Comparison of ENCODE assay signal across 1 cellular context in the genomic region with DNA sequence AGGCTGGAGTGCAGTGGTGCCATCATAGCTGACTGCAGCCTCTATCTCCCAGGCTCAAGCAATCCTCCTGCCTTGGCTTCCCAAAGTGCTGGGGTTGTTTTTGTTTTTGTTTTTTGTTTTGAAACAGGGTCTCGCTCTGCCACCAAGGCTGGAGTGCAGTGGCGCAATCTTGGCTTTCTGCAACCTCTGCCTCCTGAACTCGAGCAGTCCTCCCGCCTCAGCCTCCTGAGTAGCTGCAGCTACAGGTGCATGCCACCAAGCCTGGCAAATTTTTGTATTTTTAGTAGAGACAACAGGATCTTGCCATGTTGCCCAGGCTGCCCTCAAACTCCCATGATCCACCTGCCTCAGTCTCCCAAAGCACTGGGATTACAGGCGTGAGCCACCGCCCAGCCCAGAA.
TF ChIP-seq lines count a peak whose summit lies in the region.

No MANE protein-coding gene starts in this region.

TF ChIP-seq in H1, 55 proteins besides CTCF, POLR2A, EP300 and RAD21:
- no peak for TF ChIP-seq SUZ12 (IDR thresholded peaks at IDR 0.05; ENCODE audit: low read length)
- no peak for TF ChIP-seq TCF12 (IDR thresholded peaks at IDR 0.05; ENCODE audit: low read depth, low read length)
- no peak for TF ChIP-seq JUN (IDR thresholded peaks at IDR 0.05; ENCODE audit: low read depth, low read length)
- no peak for TF ChIP-seq KDM1A (IDR thresholded peaks at IDR 0.05; ENCODE audit: borderline replicate concordance, low read length)
- TF ChIP-seq SP1 (IDR thresholded peaks at IDR 0.05; ENCODE audit: low read depth, low read length): no peak
- no peak for TF ChIP-seq CREB1 (IDR thresholded peaks at IDR 0.05)
- no peak for TF ChIP-seq NRF1 (IDR thresholded peaks at IDR 0.05; ENCODE audit: low read depth, low read length)
- TF ChIP-seq CEBPB (IDR thresholded peaks at IDR 0.05; ENCODE audit: low read depth, low read length): no peak
- TF ChIP-seq SRF (IDR thresholded peaks at IDR 0.05; ENCODE audit: low read depth, low read length): no peak
- no peak for TF ChIP-seq KDM4A (IDR thresholded peaks at IDR 0.05; ENCODE audit: low read depth, low read length, severe bottlenecking)
- TF ChIP-seq, protein P1, sequence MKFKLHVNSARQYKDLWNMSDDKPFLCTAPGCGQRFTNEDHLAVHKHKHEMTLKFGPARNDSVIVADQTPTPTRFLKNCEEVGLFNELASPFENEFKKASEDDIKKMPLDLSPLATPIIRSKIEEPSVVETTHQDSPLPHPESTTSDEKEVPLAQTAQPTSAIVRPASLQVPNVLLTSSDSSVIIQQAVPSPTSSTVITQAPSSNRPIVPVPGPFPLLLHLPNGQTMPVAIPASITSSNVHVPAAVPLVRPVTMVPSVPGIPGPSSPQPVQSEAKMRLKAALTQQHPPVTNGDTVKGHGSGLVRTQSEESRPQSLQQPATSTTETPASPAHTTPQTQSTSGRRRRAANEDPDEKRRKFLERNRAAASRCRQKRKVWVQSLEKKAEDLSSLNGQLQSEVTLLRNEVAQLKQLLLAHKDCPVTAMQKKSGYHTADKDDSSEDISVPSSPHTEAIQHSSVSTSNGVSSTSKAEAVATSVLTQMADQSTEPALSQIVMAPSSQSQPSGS (IDR thresholded peaks at IDR 0.05; ENCODE audit: low read length): no peak
- no peak for TF ChIP-seq SP2 (IDR thresholded peaks at IDR 0.05; ENCODE audit: low read length)
- TF ChIP-seq POLR2AphosphoS5 (IDR thresholded peaks at IDR 0.05; ENCODE audit: low read depth, low read length): no peak
- TF ChIP-seq CBX8 (IDR thresholded peaks at IDR 0.05; ENCODE audit: borderline replicate concordance, low read depth, low read length): no peak
- TF ChIP-seq TEAD4 (IDR thresholded peaks at IDR 0.05; ENCODE audit: low read depth, low read length): no peak
- no peak for TF ChIP-seq JUND (IDR thresholded peaks at IDR 0.05; ENCODE audit: low read length)
